In the genomic region with DNA sequence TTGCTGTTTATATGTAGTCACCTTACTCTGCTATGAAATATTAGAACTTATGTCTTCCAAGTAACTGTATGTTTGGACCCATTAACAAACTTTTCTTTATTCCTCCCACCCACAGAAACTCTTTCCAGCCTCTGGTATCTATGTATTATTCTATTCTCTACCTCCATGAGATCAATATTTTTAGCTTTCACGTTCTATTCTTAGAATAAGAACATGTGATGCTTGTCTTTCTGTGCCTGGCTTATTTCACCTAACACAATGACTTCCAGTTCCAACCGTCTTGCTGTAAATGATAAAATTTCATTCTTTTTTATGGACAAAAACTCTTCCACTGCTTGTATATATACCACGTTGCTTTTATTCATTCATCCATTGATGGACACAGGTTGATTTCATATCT, we compare ENCODE assay signal across 2 cellular contexts. TPM values are rescaled to one million over a fixed set of nuclear protein-coding genes. Genes with fewer than 3 reads are reported as not detected.
"Had no signal": no experiment of that assay in that cellular context is flagged by ENCODE, and none has a peak within 500 bp of the region (broad histone marks: within the 10 kb centered on the region; RNA-seq: fewer than 3 reads in every experiment).

No MANE protein-coding gene starts in this region.

RNA-seq across cellular contexts. Expression of a gene that starts 14.4 kb away (rescaled TPM):
- total RNA-seq: G401 had no signal

RNA-seq across cellular contexts. Expression of a gene that starts 39.3 kb away (rescaled TPM):
- total RNA-seq: G401, GM12878 had no signal
